Comparison of ENCODE assay signal across 8 cellular contexts in genomic region chr19:35899547-35900214, GRCh38. TPM values are rescaled to one million over a fixed set of nuclear protein-coding genes. Genes with fewer than 3 reads are reported as not detected.
DNase-seq lines count a peak whose midpoint lies in the region; ATAC-seq, FAIRE-seq and TF ChIP-seq lines count a peak whose summit lies in the region.

No MANE protein-coding gene starts in this region.

- CTCF ChIA-PET in activated B cell treated with CpG ODN at 0.5 μM for 24 hours (lab: Charles Lee) = no interaction called here

- H3K4me3 ChIP-seq in bronchial epithelial cell (ENCODE audit: low read depth, low read length) (peak overlapping the region; percentile 56), skin epidermis (peak overlapping the region; percentile 48 to 83 (median 73))

- intact Hi-C loops in activated B cell treated with CpG ODN at 0.5 μM for 24 hours (cut with micrococcal nuclease) = loop anchor here (1.0 to 10.0 kb wide), 9 partner anchors 10 to 687 kb away; partner anchors contain the start of genes CAPNS1, THAP8 and WDR62

- peak overlapping the region; percentile 56 to 97 (median 91) for H3K27ac ChIP-seq in skin epidermis

- ATAC-seq in HG02970 (IDR thresholded peaks at IDR 0.05; ENCODE audit: low FRiP score, unreplicated experiment) = peak; percentile 40
- peak; percentile 57 for ATAC-seq in activated B cell treated with CpG ODN at 0.5 μM for 24 hours (ENCODE audit: low read depth)
- ATAC-seq in HG03342 (IDR thresholded peaks at IDR 0.05; ENCODE audit: unreplicated experiment) = no peak

- POLR2A ChIA-PET in activated B cell treated with CpG ODN at 0.5 μM for 24 hours (lab: Charles Lee) = interaction anchor here (0.6 to 2.6 kb wide), 15 partner anchors 9 to 971 kb away, joined by 3 to 29 read pairs (median 6); partner anchors contain the start of genes IGFLR1, LIN37, PSENEN and TYROBP

- peaks cover 39% of the 10 kb centered on the region for H3K36me3 Mint-ChIP-seq in activated B cell treated with CpG ODN at 0.5 μM for 24 hours (ENCODE audit: low read depth)

- 0 out of 2 replicates have a peak, but pooled peaks have one; percentile 21 for TF ChIP-seq POLR2A in GM12892 (IDR thresholded peaks at IDR 0.05; ENCODE audit: low read depth, low read length)

- TF ChIP-seq CTCF in activated B cell treated with CpG ODN at 0.5 μM for 24 hours (IDR thresholded peaks at IDR 0.05) = no peak
- TF ChIP-seq CTCF in bronchial epithelial cell (IDR thresholded peaks at IDR 0.05; ENCODE audit: insufficient read depth, low read length, severe bottlenecking) = no peak

- no peaks in the 10 kb centered on the region for H3K9me3 Mint-ChIP-seq in activated B cell treated with CpG ODN at 0.5 μM for 24 hours

- no peaks in the 10 kb centered on the region for H3K27me3 ChIP-seq in bronchial epithelial cell (ENCODE audit: control insufficient read depth, insufficient read depth, low read length)

- DNase-seq in GM12892 (ENCODE audit: insufficient read length) = peak; percentile 93
- DNase-seq in NCI-H2171 (lab: John Stamatoyannopoulos, UW) = peak; percentile 80
- DNase-seq in activated B cell treated with CpG ODN at 0.5 μM for 24 hours = peak; percentile 93
- DNase-seq in bronchial epithelial cell (ENCODE audit: low read depth) = peak; percentile 68
- peak; percentile 82 for DNase-seq in iPS-NIHi7 (ENCODE audit: extremely low spot score)

- peak overlapping the region; percentile 95 for H3K27ac Mint-ChIP-seq in activated B cell treated with CpG ODN at 0.5 μM for 24 hours

- no peaks in the 10 kb centered on the region for H3K27me3 Mint-ChIP-seq in activated B cell treated with CpG ODN at 0.5 μM for 24 hours

- FAIRE-seq in GM12892 (lab: Jason Lieb, UNC) = peak; percentile 99
- FAIRE-seq in bronchial epithelial cell (lab: Jason Lieb, UNC) = no peak

- peaks cover 15% of the 10 kb centered on the region for H3K36me3 ChIP-seq in bronchial epithelial cell (ENCODE audit: control insufficient read depth, insufficient read depth, low read length)

- H3K4me1 Mint-ChIP-seq in activated B cell treated with CpG ODN at 0.5 μM for 24 hours = peaks cover 77% of the 10 kb centered on the region

- peak overlapping the region; percentile 95 for H3K4me3 Mint-ChIP-seq in activated B cell treated with CpG ODN at 0.5 μM for 24 hours

RNA-seq across cellular contexts. Expression of gene NFKBID, which starts 0.7 kb away (rescaled TPM):
- 17.1 TPM for polyA plus RNA-seq in GM12892 (2012; ENCODE audit: missing spikeins)
- total RNA-seq in activated B cell treated with CpG ODN at 0.5 μM for 24 hours (120 and 143 TPM in 2 replicates), bronchial epithelial cell (1.6 and 1.7 TPM in 2 replicates)

RNA-seq across cellular contexts. Expression of gene HCST, which starts 2.6 kb away (rescaled TPM):
- 16.9 TPM for polyA plus RNA-seq in GM12892 (2012; ENCODE audit: missing spikeins)
- 2.9 and 3.5 TPM in 2 replicates for total RNA-seq in activated B cell treated with CpG ODN at 0.5 μM for 24 hours
- total RNA-seq in bronchial epithelial cell = 1.3 TPM in 1 of 2 replicates, not detected in the other

RNA-seq across cellular contexts. Expression of gene TYROBP, which starts 8.4 kb away (rescaled TPM):
- polyA plus RNA-seq in GM12892 (2012; ENCODE audit: missing spikeins) = not detected
- total RNA-seq in activated B cell treated with CpG ODN at 0.5 μM for 24 hours (0.83 TPM in 1 of 2 replicates, not detected in the other), bronchial epithelial cell (not detected in 2 replicates)

RNA-seq across cellular contexts. Expression of gene APLP1, which starts 31.3 kb away (rescaled TPM):
- 0.53 TPM for polyA plus RNA-seq in GM12892 (2012; ENCODE audit: missing spikeins)
- total RNA-seq in activated B cell treated with CpG ODN at 0.5 μM for 24 hours (not detected in 2 replicates), bronchial epithelial cell (0.26 and 0.51 TPM in 2 replicates)

RNA-seq across cellular contexts. Expression of gene LRFN3, which starts 36.5 kb away (rescaled TPM):
- polyA plus RNA-seq in GM12892 (2012; ENCODE audit: missing spikeins) = 1.8 TPM
- total RNA-seq in activated B cell treated with CpG ODN at 0.5 μM for 24 hours (1.8 TPM in 2 replicates), bronchial epithelial cell (0.79 and 1.3 TPM in 2 replicates)

Comparison
In these comparisons a context has a peak if more than half of its experiments do, and no peak if none do; other contexts are left out.
1. RNA of gene NFKBID, which starts 0.7 kb away (total RNA-seq): 120 to 143 TPM in activated B cell treated with CpG ODN at 0.5 μM for 24 hours; 1.6 to 1.7 TPM in bronchial epithelial cell; every median in the first group is over 10 times any median in the second.
2. Peak in every context shown above with its lines, with median percentiles within 50 percentile points of each other: DNase-seq.